ENCODE assay signal across 13 cellular contexts in the genomic region with DNA sequence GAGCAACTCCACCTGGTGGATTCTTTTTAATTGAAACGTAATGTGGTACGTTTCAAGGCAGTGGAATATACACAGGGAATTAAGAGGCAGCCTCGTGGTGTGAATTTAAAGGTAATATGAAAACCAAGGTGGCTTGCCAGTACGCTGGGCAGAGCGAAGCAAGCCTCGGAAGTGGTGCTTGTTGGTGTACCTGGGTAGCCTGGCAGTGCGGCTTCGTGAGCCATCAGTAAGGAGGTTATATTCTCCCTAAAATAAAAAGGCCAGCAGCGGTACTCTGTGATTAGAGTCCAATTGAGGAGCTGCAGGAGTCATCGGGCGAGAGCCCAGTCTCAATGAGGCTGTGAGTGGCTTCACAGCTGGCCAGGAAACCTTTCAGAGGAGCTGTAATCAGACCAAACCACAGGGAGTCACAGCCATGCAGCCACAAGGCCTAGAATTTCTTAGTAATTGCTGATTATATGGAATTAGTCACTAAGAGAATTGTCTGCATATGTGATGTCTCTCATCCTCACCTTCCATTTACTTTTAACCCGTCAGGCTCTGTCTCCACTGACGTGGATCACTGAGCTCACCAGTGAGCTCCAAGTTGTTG. TPM values are rescaled to one million over a fixed set of nuclear protein-coding genes. Genes with fewer than 3 reads are reported as not detected.
DNase-seq lines count a peak whose midpoint lies in the region; ATAC-seq and TF ChIP-seq lines count a peak whose summit lies in the region.
"Had no signal": no experiment of that assay in that cellular context is flagged by ENCODE, and none has a peak within 500 bp of the region (broad histone marks: within the 10 kb centered on the region; RNA-seq: fewer than 3 reads in every experiment).

No MANE protein-coding gene starts in this region.

- no peak for DNase-seq in Right ventricle myocardium inferior (ENCODE audit: missing footprints)
- no peak for DNase-seq in cardiac septum (ENCODE audit: low spot score)
- DNase-seq in SW480 (ENCODE audit: low spot score) = peak; percentile 28
- DNase-seq in glomerular visceral epithelial cell (ENCODE audit: extremely low spot score) = peak; percentile 94
- DNase-seq in stimulated activated effector memory CD8-positive, alpha-beta T cell treated with anti-CD3 and anti-CD28 coated beads, Interleukin-12 subunit alpha, Interleukin-12 subunit beta, amount 100 ng/mL, for 72 hours (ENCODE audit: low spot score in 2 of 2) = no peak
- no peak for DNase-seq in DMS79 treated with DMSO at 0.1 percent for 48 hours (lab: John Stamatoyannopoulos, UW)
- no peak for DNase-seq in Calu3
- no peak for DNase-seq in suprapubic skin (ENCODE audit: low spot score in 2 of 2)
- DNase-seq: activated B cell treated with CpG ODN at 0.5 μM for 24 hours; stimulated activated naive CD4-positive, alpha-beta T cell treated with Interleukin-2 at 50 U/mL for 16 hours had no signal

- H3K9me3 Mint-ChIP-seq in stimulated activated effector memory CD8-positive, alpha-beta T cell treated with anti-CD3 and anti-CD28 coated beads, Interleukin-12 subunit alpha, Interleukin-12 subunit beta, amount 100 ng/mL, for 72 hours = no peaks in the 10 kb centered on the region
- H3K9me3 Mint-ChIP-seq in Calu3 (ENCODE audit: low read depth, unreplicated experiment) = no peaks in the 10 kb centered on the region
- H3K9me3 Mint-ChIP-seq: activated B cell treated with CpG ODN at 0.5 μM for 24 hours; activated naive CD4-positive, alpha-beta T cell treated with anti-CD3 and anti-CD28 coated beads, Interleukin-2, amount 50 U/mL, for 24 hours had no signal

- no peaks in the 10 kb centered on the region for H3K27me3 ChIP-seq in suprapubic skin
- H3K27me3 ChIP-seq: BLaER1 treated with 17β-estradiol and CSF1 and Interleukin-3, amounts not matched to agents 10 nM and 100 nM had no signal

- H3K4me1 ChIP-seq in suprapubic skin = no peaks in the 10 kb centered on the region
- H3K4me1 ChIP-seq: BLaER1 treated with 17β-estradiol and CSF1 and Interleukin-3, amounts not matched to agents 10 nM and 100 nM had no signal

- peak; percentile 37 for ATAC-seq in Right ventricle myocardium inferior
- peak; percentile 60 for ATAC-seq in stimulated activated effector memory CD8-positive, alpha-beta T cell treated with anti-CD3 and anti-CD28 coated beads, Interleukin-12 subunit alpha, Interleukin-12 subunit beta, amount 100 ng/mL, for 72 hours
- ATAC-seq: esophagus mucosa had no signal

- TF ChIP-seq CTCF in Calu3 (IDR thresholded peaks at IDR 0.05; ENCODE audit: unreplicated experiment) (no peak), suprapubic skin (IDR thresholded peaks at IDR 0.05) (no peak)

- CTCF ChIA-PET in Calu3 (lab: Charles Lee) = no interaction called here

- intact Hi-C loops in Right ventricle myocardium inferior (cut with DNase I) (no loop called here), cardiac septum (cut with DNase I) (no loop called here), Calu3 (cut with micrococcal nuclease; ENCODE audit: unreplicated experiment) (no loop called here)

- BruUV-seq in Calu3 (replicated peaks; lab: Mats Ljungman, UMichigan) = no TSS peak

- H3K27ac ChIP-seq in suprapubic skin = no peak overlapping the region
- H3K27ac ChIP-seq: BLaER1 treated with 17β-estradiol and CSF1 and Interleukin-3, amounts not matched to agents 10 nM and 100 nM had no signal

- no peak for TF ChIP-seq POLR2A in suprapubic skin (IDR thresholded peaks at IDR 0.05)

- peaks cover 9% of the 10 kb centered on the region for H3K4me1 Mint-ChIP-seq in stimulated activated effector memory CD8-positive, alpha-beta T cell treated with anti-CD3 and anti-CD28 coated beads, Interleukin-12 subunit alpha, Interleukin-12 subunit beta, amount 100 ng/mL, for 72 hours
- no peaks in the 10 kb centered on the region for H3K4me1 Mint-ChIP-seq in Calu3 (ENCODE audit: low read depth, unreplicated experiment)
- H3K4me1 Mint-ChIP-seq: activated B cell treated with CpG ODN at 0.5 μM for 24 hours; activated naive CD4-positive, alpha-beta T cell treated with anti-CD3 and anti-CD28 coated beads, Interleukin-2, amount 50 U/mL, for 24 hours had no signal

- no peak overlapping the region for H3K4me3 Mint-ChIP-seq in stimulated activated effector memory CD8-positive, alpha-beta T cell treated with anti-CD3 and anti-CD28 coated beads, Interleukin-12 subunit alpha, Interleukin-12 subunit beta, amount 100 ng/mL, for 72 hours
- H3K4me3 Mint-ChIP-seq in Calu3 (ENCODE audit: low read depth, unreplicated experiment) = no peak overlapping the region
- H3K4me3 Mint-ChIP-seq: activated B cell treated with CpG ODN at 0.5 μM for 24 hours; activated naive CD4-positive, alpha-beta T cell treated with anti-CD3 and anti-CD28 coated beads, Interleukin-2, amount 50 U/mL, for 24 hours had no signal

- no peaks in the 10 kb centered on the region for H3K36me3 Mint-ChIP-seq in stimulated activated effector memory CD8-positive, alpha-beta T cell treated with anti-CD3 and anti-CD28 coated beads, Interleukin-12 subunit alpha, Interleukin-12 subunit beta, amount 100 ng/mL, for 72 hours
- H3K36me3 Mint-ChIP-seq in Calu3 (ENCODE audit: insufficient read depth, unreplicated experiment) = no peaks in the 10 kb centered on the region

- TF ChIP-seq EP300 in suprapubic skin (IDR thresholded peaks at IDR 0.05) = no peak

- H3K27ac Mint-ChIP-seq in stimulated activated effector memory CD8-positive, alpha-beta T cell treated with anti-CD3 and anti-CD28 coated beads, Interleukin-12 subunit alpha, Interleukin-12 subunit beta, amount 100 ng/mL, for 72 hours = peak overlapping the region; percentile 14
- no peak overlapping the region for H3K27ac Mint-ChIP-seq in Calu3 (ENCODE audit: unreplicated experiment)
- H3K27ac Mint-ChIP-seq: activated B cell treated with CpG ODN at 0.5 μM for 24 hours; activated naive CD4-positive, alpha-beta T cell treated with anti-CD3 and anti-CD28 coated beads, Interleukin-2, amount 50 U/mL, for 24 hours had no signal

- WGBS in suprapubic skin = 96% methylated on average over 13 of the region's 13 CpGs

- no peak overlapping the region for H3K4me3 ChIP-seq in suprapubic skin
- H3K4me3 ChIP-seq: BLaER1 treated with 17β-estradiol and CSF1 and Interleukin-3, amounts not matched to agents 10 nM and 100 nM had no signal

- no peaks in the 10 kb centered on the region for H3K9me3 ChIP-seq in suprapubic skin
- H3K9me3 ChIP-seq: BLaER1 treated with 17β-estradiol and CSF1 and Interleukin-3, amounts not matched to agents 10 nM and 100 nM had no signal

- H3K36me3 ChIP-seq in suprapubic skin = peaks cover 40% of the 10 kb centered on the region

- no peaks in the 10 kb centered on the region for H3K27me3 Mint-ChIP-seq in Calu3 (ENCODE audit: unreplicated experiment)
- H3K27me3 Mint-ChIP-seq: activated B cell treated with CpG ODN at 0.5 μM for 24 hours; activated naive CD4-positive, alpha-beta T cell treated with anti-CD3 and anti-CD28 coated beads, Interleukin-2, amount 50 U/mL, for 24 hours had no signal

RNA-seq across cellular contexts. Expression of gene DCP2, which starts 57.7 kb away (rescaled TPM):
- total RNA-seq in Right ventricle myocardium inferior = 18.1 TPM
- total RNA-seq in cardiac septum = 21.8 TPM
- 56.0 and 57.8 TPM in 2 replicates for total RNA-seq in Calu3 (2022)
- total RNA-seq in suprapubic skin = 10 to 100 TPM; 11.3 to 45.5 (median 23.0) TPM

Comparison
In these comparisons a context has a peak if more than half of its experiments do, and no peak if none do; other contexts are left out.
1. DNase-seq: peak in SW480 (single experiment) and glomerular visceral epithelial cell (single experiment); none in Right ventricle myocardium inferior (single experiment), cardiac septum (single experiment), stimulated activated effector memory CD8-positive, alpha-beta T cell treated with anti-CD3 and anti-CD28 coated beads, Interleukin-12 subunit alpha, Interleukin-12 subunit beta, amount 100 ng/mL, for 72 hours (0 of 2), DMS79 treated with DMSO at 0.1 percent for 48 hours (single experiment), Calu3 (single experiment) and suprapubic skin (0 of 2).